In the genomic region with DNA sequence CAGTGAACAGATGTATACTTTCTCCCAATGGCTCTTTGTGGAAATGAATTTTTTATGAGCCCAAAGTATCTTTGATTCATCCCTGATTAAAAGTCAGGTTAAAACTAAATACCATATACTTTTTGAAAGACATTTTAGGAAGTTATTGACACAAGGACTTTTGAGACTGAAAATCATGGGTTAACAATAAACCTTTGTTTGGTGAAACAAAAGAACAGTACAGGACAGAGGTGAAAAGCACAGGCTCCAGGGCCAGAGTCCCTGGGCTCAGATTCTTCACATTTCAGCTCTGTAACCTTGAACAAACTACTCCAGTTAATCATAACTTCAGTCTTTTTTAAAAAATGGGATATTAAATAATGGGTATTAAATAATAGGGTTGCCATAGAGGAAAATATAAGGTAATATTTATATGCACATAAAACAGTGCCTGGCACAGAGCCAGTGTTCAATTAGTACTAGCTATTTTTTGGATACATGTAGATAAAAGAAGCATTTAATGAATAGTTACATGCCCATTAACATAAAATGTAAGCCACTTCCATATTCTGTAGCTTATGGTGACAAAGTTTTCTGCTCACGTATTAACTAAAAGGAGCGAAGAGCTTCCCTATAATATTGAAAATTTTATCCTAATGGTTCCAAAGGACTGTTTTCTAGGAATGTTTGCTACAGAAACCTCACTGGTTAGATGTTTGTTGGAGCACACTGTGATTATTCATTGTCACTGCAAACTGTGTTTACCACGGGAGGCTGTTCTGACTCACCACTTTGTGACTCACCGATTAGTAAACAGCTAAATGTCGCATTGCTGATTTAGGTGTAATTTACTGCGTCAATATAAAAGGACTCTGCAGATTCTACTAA, we compare ENCODE assay signal across 1 cellular context.
A peak's percentile ranks its signal among the peaks of the same experiment; 100 is the strongest.
TF ChIP-seq lines count a peak whose summit lies in the region.

No MANE protein-coding gene starts in this region.

TF ChIP-seq in K562, 482 proteins besides CTCF, POLR2A, EP300 and RAD21 (continued from another document):
- TF ChIP-seq ZNF518B (CRISPR knock-in tag; IDR thresholded peaks at IDR 0.05), result no peak
- no peak for TF ChIP-seq MYC (IDR thresholded peaks at IDR 0.05; ENCODE audit: low read depth, low read length)
- no peak for TF ChIP-seq MYC (CRISPR knock-in tag; IDR thresholded peaks at IDR 0.05; ENCODE audit: borderline replicate concordance, low read depth)
- no peak for TF ChIP-seq VEZF1 (CRISPR knock-in tag; IDR thresholded peaks at IDR 0.05)
- no peak for TF ChIP-seq RAD51 (IDR thresholded peaks at IDR 0.05; ENCODE audit: borderline replicate concordance, low read depth)
- no peak for TF ChIP-seq HDGF (IDR thresholded peaks at IDR 0.05)
- TF ChIP-seq, protein P1, sequence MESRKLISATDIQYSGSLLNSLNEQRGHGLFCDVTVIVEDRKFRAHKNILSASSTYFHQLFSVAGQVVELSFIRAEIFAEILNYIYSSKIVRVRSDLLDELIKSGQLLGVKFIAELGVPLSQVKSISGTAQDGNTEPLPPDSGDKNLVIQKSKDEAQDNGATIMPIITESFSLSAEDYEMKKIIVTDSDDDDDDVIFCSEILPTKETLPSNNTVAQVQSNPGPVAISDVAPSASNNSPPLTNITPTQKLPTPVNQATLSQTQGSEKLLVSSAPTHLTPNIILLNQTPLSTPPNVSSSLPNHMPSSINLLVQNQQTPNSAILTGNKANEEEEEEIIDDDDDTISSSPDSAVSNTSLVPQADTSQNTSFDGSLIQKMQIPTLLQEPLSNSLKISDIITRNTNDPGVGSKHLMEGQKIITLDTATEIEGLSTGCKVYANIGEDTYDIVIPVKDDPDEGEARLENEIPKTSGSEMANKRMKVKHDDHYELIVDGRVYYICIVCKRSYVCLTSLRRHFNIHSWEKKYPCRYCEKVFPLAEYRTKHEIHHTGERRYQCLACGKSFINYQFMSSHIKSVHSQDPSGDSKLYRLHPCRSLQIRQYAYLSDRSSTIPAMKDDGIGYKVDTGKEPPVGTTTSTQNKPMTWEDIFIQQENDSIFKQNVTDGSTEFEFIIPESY (CRISPR knock-in tag; IDR thresholded peaks at IDR 0.05), result no peak
- no peak for TF ChIP-seq GABPB2 (CRISPR knock-in tag; conservative IDR thresholded peaks at IDR 0.05)
- TF ChIP-seq HDAC6 (IDR thresholded peaks at IDR 0.05; ENCODE audit: low read depth, low read length), result no peak
- TF ChIP-seq HES1 (IDR thresholded peaks at IDR 0.05; ENCODE audit: low read depth), result no peak
- no peak for TF ChIP-seq TEAD4 (IDR thresholded peaks at IDR 0.05; ENCODE audit: low read length)
- no peak for TF ChIP-seq TEAD4 (CRISPR knock-in tag; IDR thresholded peaks at IDR 0.05; ENCODE audit: borderline replicate concordance)
- TF ChIP-seq POLR2H (tag; IDR thresholded peaks at IDR 0.05; ENCODE audit: low read depth), result no peak
- TF ChIP-seq PATZ1 (CRISPR knock-in tag; IDR thresholded peaks at IDR 0.05; ENCODE audit: borderline replicate concordance), result no peak
- no peak for TF ChIP-seq CTBP1 (IDR thresholded peaks at IDR 0.05; ENCODE audit: borderline replicate concordance)
- TF ChIP-seq, protein P2, sequence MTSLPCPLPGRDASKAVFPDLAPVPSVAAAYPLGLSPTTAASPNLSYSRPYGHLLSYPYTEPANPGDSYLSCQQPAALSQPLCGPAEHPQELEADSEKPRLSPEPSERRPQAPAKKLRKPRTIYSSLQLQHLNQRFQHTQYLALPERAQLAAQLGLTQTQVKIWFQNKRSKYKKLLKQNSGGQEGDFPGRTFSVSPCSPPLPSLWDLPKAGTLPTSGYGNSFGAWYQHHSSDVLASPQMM (CRISPR knock-in tag; IDR thresholded peaks at IDR 0.05), result no peak
- TF ChIP-seq DIDO1 (tag; IDR thresholded peaks at IDR 0.05; ENCODE audit: low read depth), result no peak
- 0 out of 2 replicates have a peak, but pooled peaks have one; percentile 35 for TF ChIP-seq ZNF589 (CRISPR knock-in tag; IDR thresholded peaks at IDR 0.05; ENCODE audit: low read depth)
- TF ChIP-seq CBX2 (IDR thresholded peaks at IDR 0.05; ENCODE audit: insufficient read depth, low read length, poor library complexity, severe bottlenecking), result no peak
- TF ChIP-seq KDM5B (IDR thresholded peaks at IDR 0.05; ENCODE audit: insufficient replicate concordance, low read depth, low read length), result no peak
- TF ChIP-seq, protein P3, sequence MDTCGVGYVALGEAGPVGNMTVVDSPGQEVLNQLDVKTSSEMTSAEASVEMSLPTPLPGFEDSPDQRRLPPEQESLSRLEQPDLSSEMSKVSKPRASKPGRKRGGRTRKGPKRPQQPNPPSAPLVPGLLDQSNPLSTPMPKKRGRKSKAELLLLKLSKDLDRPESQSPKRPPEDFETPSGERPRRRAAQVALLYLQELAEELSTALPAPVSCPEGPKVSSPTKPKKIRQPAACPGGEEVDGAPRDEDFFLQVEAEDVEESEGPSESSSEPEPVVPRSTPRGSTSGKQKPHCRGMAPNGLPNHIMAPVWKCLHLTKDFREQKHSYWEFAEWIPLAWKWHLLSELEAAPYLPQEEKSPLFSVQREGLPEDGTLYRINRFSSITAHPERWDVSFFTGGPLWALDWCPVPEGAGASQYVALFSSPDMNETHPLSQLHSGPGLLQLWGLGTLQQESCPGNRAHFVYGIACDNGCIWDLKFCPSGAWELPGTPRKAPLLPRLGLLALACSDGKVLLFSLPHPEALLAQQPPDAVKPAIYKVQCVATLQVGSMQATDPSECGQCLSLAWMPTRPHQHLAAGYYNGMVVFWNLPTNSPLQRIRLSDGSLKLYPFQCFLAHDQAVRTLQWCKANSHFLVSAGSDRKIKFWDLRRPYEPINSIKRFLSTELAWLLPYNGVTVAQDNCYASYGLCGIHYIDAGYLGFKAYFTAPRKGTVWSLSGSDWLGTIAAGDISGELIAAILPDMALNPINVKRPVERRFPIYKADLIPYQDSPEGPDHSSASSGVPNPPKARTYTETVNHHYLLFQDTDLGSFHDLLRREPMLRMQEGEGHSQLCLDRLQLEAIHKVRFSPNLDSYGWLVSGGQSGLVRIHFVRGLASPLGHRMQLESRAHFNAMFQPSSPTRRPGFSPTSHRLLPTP (IDR thresholded peaks at IDR 0.05; ENCODE audit: borderline replicate concordance, extremely low read depth, insufficient read length), result no peak
- TF ChIP-seq MAX (CRISPR knock-in tag; IDR thresholded peaks at IDR 0.05), result no peak
- TF ChIP-seq PCBP1 (IDR thresholded peaks at IDR 0.05; ENCODE audit: low read depth, low read length, poor library complexity, severe bottlenecking), result no peak
- no peak for TF ChIP-seq TFAM (CRISPR knock-in tag; conservative IDR thresholded peaks at IDR 0.05)
- TF ChIP-seq ZFP1 (CRISPR knock-in tag; IDR thresholded peaks at IDR 0.05), result no peak
- TF ChIP-seq, protein P4, sequence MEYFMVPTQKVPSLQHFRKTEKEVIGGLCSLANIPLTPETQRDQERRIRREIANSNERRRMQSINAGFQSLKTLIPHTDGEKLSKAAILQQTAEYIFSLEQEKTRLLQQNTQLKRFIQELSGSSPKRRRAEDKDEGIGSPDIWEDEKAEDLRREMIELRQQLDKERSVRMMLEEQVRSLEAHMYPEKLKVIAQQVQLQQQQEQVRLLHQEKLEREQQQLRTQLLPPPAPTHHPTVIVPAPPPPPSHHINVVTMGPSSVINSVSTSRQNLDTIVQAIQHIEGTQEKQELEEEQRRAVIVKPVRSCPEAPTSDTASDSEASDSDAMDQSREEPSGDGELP (CRISPR knock-in tag; IDR thresholded peaks at IDR 0.05; ENCODE audit: borderline replicate concordance), result no peak
- no peak for TF ChIP-seq ZFX (CRISPR knock-in tag; IDR thresholded peaks at IDR 0.05)
- no peak for TF ChIP-seq SMARCA5 (IDR thresholded peaks at IDR 0.05)
- no peak for TF ChIP-seq SIRT6 (IDR thresholded peaks at IDR 0.05; ENCODE audit: low read depth, low read length)
- TF ChIP-seq ZBTB17 (CRISPR knock-in tag; IDR thresholded peaks at IDR 0.05), result no peak
- no peak for TF ChIP-seq PHB2 (IDR thresholded peaks at IDR 0.05; ENCODE audit: low read depth)
- no peak for TF ChIP-seq HNRNPLL (IDR thresholded peaks at IDR 0.05; ENCODE audit: low read depth, low read length, poor library complexity, severe bottlenecking)
- TF ChIP-seq SMAD3 (CRISPR knock-in tag; conservative IDR thresholded peaks at IDR 0.05), result no peak
- TF ChIP-seq RBM39 (optimal IDR thresholded peaks at IDR 0.05; ENCODE audit: low read depth, low read length), result no peak
- no peak for TF ChIP-seq MXD1 (CRISPR knock-in tag; IDR thresholded peaks at IDR 0.05; ENCODE audit: borderline replicate concordance, poor library complexity, severe bottlenecking)
- no peak for TF ChIP-seq KLF13 (tag; IDR thresholded peaks at IDR 0.05; ENCODE audit: borderline replicate concordance, low read depth)
- TF ChIP-seq ARID2 (IDR thresholded peaks at IDR 0.05), result no peak
- no peak for TF ChIP-seq ZNF24 (IDR thresholded peaks at IDR 0.05)
- TF ChIP-seq, protein P5, sequence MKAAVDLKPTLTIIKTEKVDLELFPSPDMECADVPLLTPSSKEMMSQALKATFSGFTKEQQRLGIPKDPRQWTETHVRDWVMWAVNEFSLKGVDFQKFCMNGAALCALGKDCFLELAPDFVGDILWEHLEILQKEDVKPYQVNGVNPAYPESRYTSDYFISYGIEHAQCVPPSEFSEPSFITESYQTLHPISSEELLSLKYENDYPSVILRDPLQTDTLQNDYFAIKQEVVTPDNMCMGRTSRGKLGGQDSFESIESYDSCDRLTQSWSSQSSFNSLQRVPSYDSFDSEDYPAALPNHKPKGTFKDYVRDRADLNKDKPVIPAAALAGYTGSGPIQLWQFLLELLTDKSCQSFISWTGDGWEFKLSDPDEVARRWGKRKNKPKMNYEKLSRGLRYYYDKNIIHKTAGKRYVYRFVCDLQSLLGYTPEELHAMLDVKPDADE (conservative IDR thresholded peaks at IDR 0.05; ENCODE audit: control insufficient read depth, low read depth, low read length), result no peak
- no peak for TF ChIP-seq GATAD2A (IDR thresholded peaks at IDR 0.05)
